15 cellular contexts compared by ENCODE assay signal in the genomic region with DNA sequence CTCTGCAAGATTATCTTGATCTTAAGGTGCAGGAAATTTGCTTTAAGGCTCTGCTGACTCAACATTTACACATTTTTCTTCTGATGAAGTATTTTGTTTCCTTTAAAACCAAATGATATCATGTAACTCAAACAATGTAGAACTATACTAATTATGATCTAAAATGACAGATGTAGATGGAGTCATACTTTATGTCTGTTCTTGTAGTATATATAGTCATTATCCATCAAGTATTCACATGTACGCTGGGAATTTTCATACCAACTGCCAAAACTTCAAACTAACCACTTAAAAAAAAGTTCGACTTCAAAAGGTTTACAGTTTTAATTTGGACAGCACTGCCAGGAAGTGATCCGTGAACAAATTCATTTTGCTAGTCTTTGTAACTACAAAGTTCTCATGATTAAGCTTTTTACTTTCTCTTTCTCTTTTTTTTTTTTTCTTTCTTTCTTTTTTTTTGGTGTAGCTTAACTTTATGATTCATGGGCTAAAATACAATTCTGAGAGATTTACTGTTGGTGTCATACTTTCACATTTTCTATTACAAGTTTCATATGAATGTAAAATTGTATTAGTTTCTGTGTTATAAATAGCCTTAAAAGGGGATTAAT.
A peak's percentile ranks its signal among the peaks of the same experiment; 100 is the strongest.
DNase-seq lines count a peak whose midpoint lies in the region; ATAC-seq, FAIRE-seq and TF ChIP-seq lines count a peak whose summit lies in the region.
"Had no signal": no experiment of that assay in that cellular context is flagged by ENCODE, and none has a peak within 500 bp of the region (broad histone marks: within the 10 kb centered on the region; RNA-seq: fewer than 3 reads in every experiment).

No MANE protein-coding gene starts in this region.

- peaks cover 12% of the 10 kb centered on the region for H3K4me1 ChIP-seq in neural progenitor cell
- H3K4me1 ChIP-seq: heart right ventricle had no signal

- no peaks in the 10 kb centered on the region for H3K36me3 Mint-ChIP-seq in neural progenitor cell
- no peaks in the 10 kb centered on the region for H3K36me3 Mint-ChIP-seq in stimulated activated effector memory CD8-positive, alpha-beta T cell treated with anti-CD3 and anti-CD28 coated beads, Interleukin-12 subunit alpha, Interleukin-12 subunit beta, amount 100 ng/mL, for 72 hours

- FAIRE-seq in endometrium (lab: Jason Lieb, UNC) = peak; percentile 76
- FAIRE-seq: K562 had no signal

- H3K4me3 Mint-ChIP-seq in neural progenitor cell = no peak overlapping the region
- no peak overlapping the region for H3K4me3 Mint-ChIP-seq in stimulated activated effector memory CD8-positive, alpha-beta T cell treated with anti-CD3 and anti-CD28 coated beads, Interleukin-12 subunit alpha, Interleukin-12 subunit beta, amount 100 ng/mL, for 72 hours
- H3K4me3 Mint-ChIP-seq: natural killer cell had no signal

- no peak for TF ChIP-seq CTCF in neural progenitor cell (IDR thresholded peaks at IDR 0.05)

- H3K9ac ChIP-seq in neural progenitor cell = no peak overlapping the region

- peaks cover 4% of the 10 kb centered on the region for H3K27me3 Mint-ChIP-seq in neural progenitor cell (ENCODE audit: insufficient read depth, low read depth)

- peaks cover 13% of the 10 kb centered on the region for H3K9me3 Mint-ChIP-seq in neural progenitor cell
- H3K9me3 Mint-ChIP-seq in stimulated activated effector memory CD8-positive, alpha-beta T cell treated with anti-CD3 and anti-CD28 coated beads, Interleukin-12 subunit alpha, Interleukin-12 subunit beta, amount 100 ng/mL, for 72 hours = peaks cover 15% of the 10 kb centered on the region

- no peaks in the 10 kb centered on the region for H3K9me3 ChIP-seq in neural progenitor cell (ENCODE audit: low read depth)
- H3K9me3 ChIP-seq: suprapubic skin had no signal

- no peaks in the 10 kb centered on the region for H3F3A ChIP-seq in neural progenitor cell (ENCODE audit: low read depth)

- no peaks in the 10 kb centered on the region for H3K36me3 ChIP-seq in neural progenitor cell
- H3K36me3 ChIP-seq: heart right ventricle, suprapubic skin had no signal

- H3K27ac Mint-ChIP-seq in neural progenitor cell = peak overlapping the region; percentile 99
- no peak overlapping the region for H3K27ac Mint-ChIP-seq in stimulated activated effector memory CD8-positive, alpha-beta T cell treated with anti-CD3 and anti-CD28 coated beads, Interleukin-12 subunit alpha, Interleukin-12 subunit beta, amount 100 ng/mL, for 72 hours
- H3K27ac Mint-ChIP-seq: natural killer cell had no signal

- H3K27me3 ChIP-seq in neural progenitor cell = no peaks in the 10 kb centered on the region
- H3K27me3 ChIP-seq: heart right ventricle, suprapubic skin had no signal

- H3K4me3 ChIP-seq in neural progenitor cell = no peak overlapping the region
- H3K4me3 ChIP-seq: K562, suprapubic skin had no signal

- peaks cover 32% of the 10 kb centered on the region for H3K4me1 Mint-ChIP-seq in neural progenitor cell
- no peaks in the 10 kb centered on the region for H3K4me1 Mint-ChIP-seq in stimulated activated effector memory CD8-positive, alpha-beta T cell treated with anti-CD3 and anti-CD28 coated beads, Interleukin-12 subunit alpha, Interleukin-12 subunit beta, amount 100 ng/mL, for 72 hours
- H3K4me1 Mint-ChIP-seq: natural killer cell had no signal

- no peaks in the 10 kb centered on the region for H4K20me1 ChIP-seq in neural progenitor cell (ENCODE audit: low read depth)

- H3K79me2 ChIP-seq in neural progenitor cell (ENCODE audit: low read depth) = no peaks in the 10 kb centered on the region

- DNase-seq in EL (peak; percentile 29), OCI-M1 (lab: John Stamatoyannopoulos, UW) (peak; percentile 36), neural progenitor cell (ENCODE audit: low spot score) (no peak), DMS 273 (lab: John Stamatoyannopoulos, UW; ENCODE audit: unreplicated experiment) (no peak), cerebellum (ENCODE audit: low spot score) (no peak)
- DNase-seq in stimulated activated effector memory CD8-positive, alpha-beta T cell treated with anti-CD3 and anti-CD28 coated beads, Interleukin-12 subunit alpha, Interleukin-12 subunit beta, amount 100 ng/mL, for 72 hours (ENCODE audit: low spot score in 2 of 2) = no peak
- DNase-seq: amygdala; heart right ventricle; natural killer cell; Right ventricle myocardium superior; stimulated activated CD4-positive, alpha-beta T cell treated with anti-CD3 and anti-CD28 coated beads, Interleukin-1b, Interleukin-23, amount 100 ng/mL, for 48 hours had no signal

- no peak overlapping the region for H3K4me2 ChIP-seq in neural progenitor cell

- H2AFZ ChIP-seq in neural progenitor cell (replicated peaks) = no peak overlapping the region

- no peak for ATAC-seq in stimulated activated effector memory CD8-positive, alpha-beta T cell treated with anti-CD3 and anti-CD28 coated beads, Interleukin-12 subunit alpha, Interleukin-12 subunit beta, amount 100 ng/mL, for 72 hours
- ATAC-seq in GM18907 (IDR thresholded peaks at IDR 0.05; ENCODE audit: unreplicated experiment) = no peak
- ATAC-seq: heart right ventricle, K562, natural killer cell had no signal

- H3K27ac ChIP-seq in neural progenitor cell = no peak overlapping the region
- H3K27ac ChIP-seq: heart right ventricle, suprapubic skin had no signal

Comparison
In these comparisons a context has a peak if more than half of its experiments do, and no peak if none do; other contexts are left out.
1. DNase-seq: peak in EL (single experiment) and OCI-M1 (single experiment); none in neural progenitor cell (single experiment), stimulated activated effector memory CD8-positive, alpha-beta T cell treated with anti-CD3 and anti-CD28 coated beads, Interleukin-12 subunit alpha, Interleukin-12 subunit beta, amount 100 ng/mL, for 72 hours (0 of 2), DMS 273 (single experiment) and cerebellum (single experiment).